17 cellular contexts compared by ENCODE assay signal in genomic region chr10:23505797-23506465, GRCh38.
DNase-seq lines count a peak whose midpoint lies in the region; ATAC-seq and TF ChIP-seq lines count a peak whose summit lies in the region.
"Had no signal": no experiment of that assay in that cellular context is flagged by ENCODE, and none has a peak within 500 bp of the region (broad histone marks: within the 10 kb centered on the region; RNA-seq: fewer than 3 reads in every experiment).

No MANE protein-coding gene starts in this region.

- no peaks in the 10 kb centered on the region for H3K4me1 ChIP-seq in left lung
- H3K4me1 ChIP-seq: BLaER1 had no signal

- H3K4me3 ChIP-seq in left lung, result no peak overlapping the region
- H3K4me3 ChIP-seq: BLaER1, SK-N-MC had no signal

- no peak overlapping the region for H3K27ac Mint-ChIP-seq in activated naive CD4-positive, alpha-beta T cell treated with anti-CD3 and anti-CD28 coated beads, Interleukin-2, amount 10 ng/mL, durations not matched to agents 7 days and 5 days
- H3K27ac Mint-ChIP-seq: CD8-positive, alpha-beta T cell; T-helper 2 cell treated with Interferon-gamma antibody and Interleukin-4, amounts not matched to agents 5 μg/mL and 100 μg/mL, for 36 hours had no signal

- DNase-seq in DMS53 treated with DMSO at 0.1 percent for 48 hours (lab: John Stamatoyannopoulos, UW; ENCODE audit: unreplicated experiment) (peak; percentile 66), NCI-H1417 (lab: John Stamatoyannopoulos, UW) (peak in 2 of 3 experiments; percentile 8 to 40), NCI-H748 treated with DMSO at 0.1 percent for 48 hours (lab: John Stamatoyannopoulos, UW) (peak; percentile 16), left lung (no peak), GM20000 (ENCODE audit: low spot score) (no peak)
- DNase-seq in activated naive CD4-positive, alpha-beta T cell treated with anti-CD3 and anti-CD28 coated beads, Interleukin-2, amount 10 ng/mL, durations not matched to agents 7 days and 5 days, result no peak
- DNase-seq: Calu3; CD8-positive, alpha-beta T cell; H9; NCI-H1105 treated with DMSO at 0.1 percent for 48 hours; NCI-H345; NCI-H524 treated with DMSO at 0.1 percent for 48 hours; Right ventricle myocardium superior had no signal

- H3K36me3 ChIP-seq in left lung, result no peaks in the 10 kb centered on the region
- H3K36me3 ChIP-seq: BLaER1 had no signal

- H3K9me3 Mint-ChIP-seq in activated naive CD4-positive, alpha-beta T cell treated with anti-CD3 and anti-CD28 coated beads, Interleukin-2, amount 10 ng/mL, durations not matched to agents 7 days and 5 days, result no peaks in the 10 kb centered on the region
- H3K9me3 Mint-ChIP-seq: CD8-positive, alpha-beta T cell; T-helper 2 cell treated with Interferon-gamma antibody and Interleukin-4, amounts not matched to agents 5 μg/mL and 100 μg/mL, for 36 hours had no signal

- ATAC-seq in left lung (peak; percentile 67), GM19035 (IDR thresholded peaks at IDR 0.05; ENCODE audit: unreplicated experiment) (no peak)
- ATAC-seq: CD8-positive, alpha-beta T cell had no signal

- intact Hi-C loops in left lung (cut with DNase I), result no loop called here

- peaks cover 3% of the 10 kb centered on the region for H3K27me3 Mint-ChIP-seq in activated naive CD4-positive, alpha-beta T cell treated with anti-CD3 and anti-CD28 coated beads, Interleukin-2, amount 10 ng/mL, durations not matched to agents 7 days and 5 days

- no peaks in the 10 kb centered on the region for H3K27me3 ChIP-seq in left lung
- H3K27me3 ChIP-seq: BLaER1 had no signal

- no peaks in the 10 kb centered on the region for H3K4me1 Mint-ChIP-seq in activated naive CD4-positive, alpha-beta T cell treated with anti-CD3 and anti-CD28 coated beads, Interleukin-2, amount 10 ng/mL, durations not matched to agents 7 days and 5 days
- H3K4me1 Mint-ChIP-seq: H9 had no signal

- no peaks in the 10 kb centered on the region for H3K36me3 Mint-ChIP-seq in activated naive CD4-positive, alpha-beta T cell treated with anti-CD3 and anti-CD28 coated beads, Interleukin-2, amount 10 ng/mL, durations not matched to agents 7 days and 5 days
- H3K36me3 Mint-ChIP-seq: CD8-positive, alpha-beta T cell had no signal

- no peaks in the 10 kb centered on the region for H3K9me3 ChIP-seq in left lung

- CTCF ChIA-PET in activated naive CD4-positive, alpha-beta T cell treated with anti-CD3 and anti-CD28 coated beads, Interleukin-2, amount 10 ng/mL, durations not matched to agents 7 days and 5 days (lab: Charles Lee), result interaction anchor here (0.9 kb wide), 1 partner anchor 10 kb away, joined by 3 read pairs; no protein-coding TSS in a partner anchor

- H3K27ac ChIP-seq in left lung, result no peak overlapping the region
- H3K27ac ChIP-seq: BLaER1, SK-N-MC had no signal

- no peak overlapping the region for H3K4me3 Mint-ChIP-seq in activated naive CD4-positive, alpha-beta T cell treated with anti-CD3 and anti-CD28 coated beads, Interleukin-2, amount 10 ng/mL, durations not matched to agents 7 days and 5 days
- H3K4me3 Mint-ChIP-seq: CD8-positive, alpha-beta T cell; H9; T-helper 2 cell treated with Interferon-gamma antibody and Interleukin-4, amounts not matched to agents 5 μg/mL and 100 μg/mL, for 36 hours had no signal

- TF ChIP-seq CTCF in left lung (IDR thresholded peaks at IDR 0.05), result no peak
- no peak for TF ChIP-seq CTCF in GM20000 (IDR thresholded peaks at IDR 0.05; ENCODE audit: extremely low read depth, missing control alignments)

Comparison
In these comparisons a context has a peak if more than half of its experiments do, and no peak if none do; other contexts are left out.
1. DNase-seq: peak in DMS53 treated with DMSO at 0.1 percent for 48 hours (single experiment), NCI-H1417 (2 of 3) and NCI-H748 treated with DMSO at 0.1 percent for 48 hours (single experiment); none in left lung (0 of 2), GM20000 (single experiment) and activated naive CD4-positive, alpha-beta T cell treated with anti-CD3 and anti-CD28 coated beads, Interleukin-2, amount 10 ng/mL, durations not matched to agents 7 days and 5 days (single experiment).